1 cellular context compared by ENCODE assay signal in the genomic region with DNA sequence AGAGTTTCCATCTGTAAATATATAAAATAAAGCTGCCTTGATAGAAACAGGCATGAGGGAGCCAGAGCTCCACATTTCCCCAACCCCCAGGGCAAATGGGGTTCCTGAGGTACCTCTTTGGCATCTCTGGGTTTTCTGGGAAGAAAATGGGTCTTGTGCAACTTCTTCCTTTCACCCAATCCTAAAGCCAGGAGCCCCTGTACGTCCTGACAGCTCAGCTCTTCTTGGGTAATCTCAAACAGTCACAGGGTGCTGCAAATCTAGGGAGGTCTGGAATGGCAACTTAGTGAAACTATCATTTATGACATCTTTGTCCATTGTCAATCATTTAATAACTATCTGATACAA.
TF ChIP-seq lines count a peak whose summit lies in the region.

No MANE protein-coding gene starts in this region.

TF ChIP-seq in liver, 16 proteins besides CTCF, POLR2A, EP300 and RAD21 (continued from another document):
- TF ChIP-seq, protein P1, sequence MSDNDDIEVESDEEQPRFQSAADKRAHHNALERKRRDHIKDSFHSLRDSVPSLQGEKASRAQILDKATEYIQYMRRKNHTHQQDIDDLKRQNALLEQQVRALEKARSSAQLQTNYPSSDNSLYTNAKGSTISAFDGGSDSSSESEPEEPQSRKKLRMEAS (IDR thresholded peaks at IDR 0.05) = no peak
- no peak for TF ChIP-seq SP1 (IDR thresholded peaks at IDR 0.05)
- no peak for TF ChIP-seq YY1 (IDR thresholded peaks at IDR 0.05)
- TF ChIP-seq, protein P2, sequence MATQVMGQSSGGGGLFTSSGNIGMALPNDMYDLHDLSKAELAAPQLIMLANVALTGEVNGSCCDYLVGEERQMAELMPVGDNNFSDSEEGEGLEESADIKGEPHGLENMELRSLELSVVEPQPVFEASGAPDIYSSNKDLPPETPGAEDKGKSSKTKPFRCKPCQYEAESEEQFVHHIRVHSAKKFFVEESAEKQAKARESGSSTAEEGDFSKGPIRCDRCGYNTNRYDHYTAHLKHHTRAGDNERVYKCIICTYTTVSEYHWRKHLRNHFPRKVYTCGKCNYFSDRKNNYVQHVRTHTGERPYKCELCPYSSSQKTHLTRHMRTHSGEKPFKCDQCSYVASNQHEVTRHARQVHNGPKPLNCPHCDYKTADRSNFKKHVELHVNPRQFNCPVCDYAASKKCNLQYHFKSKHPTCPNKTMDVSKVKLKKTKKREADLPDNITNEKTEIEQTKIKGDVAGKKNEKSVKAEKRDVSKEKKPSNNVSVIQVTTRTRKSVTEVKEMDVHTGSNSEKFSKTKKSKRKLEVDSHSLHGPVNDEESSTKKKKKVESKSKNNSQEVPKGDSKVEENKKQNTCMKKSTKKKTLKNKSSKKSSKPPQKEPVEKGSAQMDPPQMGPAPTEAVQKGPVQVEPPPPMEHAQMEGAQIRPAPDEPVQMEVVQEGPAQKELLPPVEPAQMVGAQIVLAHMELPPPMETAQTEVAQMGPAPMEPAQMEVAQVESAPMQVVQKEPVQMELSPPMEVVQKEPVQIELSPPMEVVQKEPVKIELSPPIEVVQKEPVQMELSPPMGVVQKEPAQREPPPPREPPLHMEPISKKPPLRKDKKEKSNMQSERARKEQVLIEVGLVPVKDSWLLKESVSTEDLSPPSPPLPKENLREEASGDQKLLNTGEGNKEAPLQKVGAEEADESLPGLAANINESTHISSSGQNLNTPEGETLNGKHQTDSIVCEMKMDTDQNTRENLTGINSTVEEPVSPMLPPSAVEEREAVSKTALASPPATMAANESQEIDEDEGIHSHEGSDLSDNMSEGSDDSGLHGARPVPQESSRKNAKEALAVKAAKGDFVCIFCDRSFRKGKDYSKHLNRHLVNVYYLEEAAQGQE (IDR thresholded peaks at IDR 0.05) = no peak
- no peak for TF ChIP-seq JUND (IDR thresholded peaks at IDR 0.05)
- TF ChIP-seq FOXA2 (IDR thresholded peaks at IDR 0.05) = no peak
- TF ChIP-seq NR2F2 (IDR thresholded peaks at IDR 0.05) = no peak
- TF ChIP-seq, protein P3, sequence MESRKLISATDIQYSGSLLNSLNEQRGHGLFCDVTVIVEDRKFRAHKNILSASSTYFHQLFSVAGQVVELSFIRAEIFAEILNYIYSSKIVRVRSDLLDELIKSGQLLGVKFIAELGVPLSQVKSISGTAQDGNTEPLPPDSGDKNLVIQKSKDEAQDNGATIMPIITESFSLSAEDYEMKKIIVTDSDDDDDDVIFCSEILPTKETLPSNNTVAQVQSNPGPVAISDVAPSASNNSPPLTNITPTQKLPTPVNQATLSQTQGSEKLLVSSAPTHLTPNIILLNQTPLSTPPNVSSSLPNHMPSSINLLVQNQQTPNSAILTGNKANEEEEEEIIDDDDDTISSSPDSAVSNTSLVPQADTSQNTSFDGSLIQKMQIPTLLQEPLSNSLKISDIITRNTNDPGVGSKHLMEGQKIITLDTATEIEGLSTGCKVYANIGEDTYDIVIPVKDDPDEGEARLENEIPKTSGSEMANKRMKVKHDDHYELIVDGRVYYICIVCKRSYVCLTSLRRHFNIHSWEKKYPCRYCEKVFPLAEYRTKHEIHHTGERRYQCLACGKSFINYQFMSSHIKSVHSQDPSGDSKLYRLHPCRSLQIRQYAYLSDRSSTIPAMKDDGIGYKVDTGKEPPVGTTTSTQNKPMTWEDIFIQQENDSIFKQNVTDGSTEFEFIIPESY (IDR thresholded peaks at IDR 0.05) = no peak
- no peak for TF ChIP-seq HNF4G (IDR thresholded peaks at IDR 0.05)
- no peak for TF ChIP-seq GABPA (IDR thresholded peaks at IDR 0.05 in 1 of 2, conservative IDR thresholded peaks at IDR 0.05 in 1 of 2)
